ENCODE assay signal across 8 cellular contexts in the genomic region with DNA sequence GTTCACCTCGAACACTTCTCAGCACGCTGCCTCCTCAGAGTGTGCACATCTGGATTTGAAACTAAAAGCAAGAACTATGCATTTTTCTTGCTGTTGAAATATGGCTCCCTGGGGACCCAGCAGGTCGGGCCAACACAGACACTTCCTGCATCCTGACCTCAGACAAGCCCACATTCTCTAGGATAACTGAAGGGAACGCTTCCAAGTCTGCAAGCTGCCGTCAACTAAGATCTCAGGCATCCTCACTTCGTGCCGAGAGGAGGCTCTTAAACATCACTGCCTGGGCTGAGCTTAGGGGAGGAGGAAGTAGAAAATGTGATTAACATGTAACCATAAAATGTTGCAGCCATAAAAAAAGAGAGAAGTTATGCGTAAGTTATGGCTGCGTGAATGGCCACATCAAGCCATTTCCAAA.
A peak's percentile ranks its signal among the peaks of the same experiment; 100 is the strongest.
DNase-seq lines count a peak whose midpoint lies in the region; ATAC-seq, FAIRE-seq and TF ChIP-seq lines count a peak whose summit lies in the region.

No MANE protein-coding gene starts in this region.

- H3K9me3 ChIP-seq in Peyer's patch (no peaks in the 10 kb centered on the region), kidney (ENCODE audit: control insufficient read depth in 1 of 2, low read length in 2 of 2) (peaks cover 4 to 9% of the 10 kb centered on the region in 2 donors), endodermal cell (ENCODE audit: control insufficient read depth, low read length) (peaks cover 13% of the 10 kb centered on the region)

- H3K4me3 ChIP-seq in Peyer's patch (no peak overlapping the region), kidney (ENCODE audit: low read length in 2 of 2) (no peak overlapping the region), endodermal cell (ENCODE audit: low read length) (no peak overlapping the region)

- H3K4me1 ChIP-seq in Peyer's patch, result no peaks in the 10 kb centered on the region
- H3K4me1 ChIP-seq in kidney (ENCODE audit: control insufficient read depth in 1 of 2, insufficient read depth in 1 of 2, low read depth in 1 of 2, low read length in 2 of 2), result no peaks in the 10 kb centered on the region
- H3K4me1 ChIP-seq in endodermal cell (ENCODE audit: control insufficient read depth, insufficient read depth, low read length), result no peaks in the 10 kb centered on the region

- no peak for FAIRE-seq in kidney (lab: Jason Lieb, UNC)

- TF ChIP-seq POLR2A in Peyer's patch (IDR thresholded peaks at IDR 0.05), result no peak

- H3K27ac Mint-ChIP-seq in endodermal cell, result no peak overlapping the region
- H3K27ac Mint-ChIP-seq in T-cell, result no peak overlapping the region

- DNase-seq in AG09319 (ENCODE audit: extremely low read depth, low read depth) (peak; percentile 99), Peyer's patch (peak in 2 of 3 donors; percentile 21 to 56), kidney (peak; percentile 78), endodermal cell (no peak), NCI-H524 treated with DMSO at 0.1 percent for 48 hours (lab: John Stamatoyannopoulos, UW) (no peak), T-cell (no peak)
- DNase-seq in NK-92 treated with Interleukin-12 subunit alpha and Interleukin-12 subunit beta, amount 100 ng/mL, for 24 hours (lab: John Stamatoyannopoulos, UW), result no peak

- H3K27me3 Mint-ChIP-seq in endodermal cell (ENCODE audit: insufficient read depth), result peaks cover 16% of the 10 kb centered on the region
- H3K27me3 Mint-ChIP-seq in T-cell, result peaks cover 48 to 49% of the 10 kb centered on the region in 2 donors

- CTCF ChIA-PET in T-cell (lab: Charles Lee), result no interaction called here

- 89 to 100% methylated on average over 5 to 9 of the region's 9 CpGs for WGBS in endodermal cell (ENCODE audit: insufficient coverage in 1 of 2, insufficient read length in 1 of 2), 2 experiments

- H3K4me3 Mint-ChIP-seq in endodermal cell (no peak overlapping the region), T-cell (peak overlapping the region in 1 of 3 donors; percentile 29)

- H3K27me3 ChIP-seq in Peyer's patch (no peaks in the 10 kb centered on the region), endodermal cell (ENCODE audit: control insufficient read depth, insufficient read depth, low read length, poor library complexity, severe bottlenecking) (peaks cover 19% of the 10 kb centered on the region)

- H3K4me1 Mint-ChIP-seq in endodermal cell, result peaks cover 9% of the 10 kb centered on the region
- H3K4me1 Mint-ChIP-seq in T-cell, result peaks cover 0 to 6% (median 3%) of the 10 kb centered on the region in 3 donors

- TF ChIP-seq CTCF in AG09319 (IDR thresholded peaks at IDR 0.05; ENCODE audit: low read depth, low read length) (no peak; the same call in 1 of the 2 replicates), Peyer's patch (IDR thresholded peaks at IDR 0.05) (no peak), kidney (IDR thresholded peaks at IDR 0.05; ENCODE audit: borderline replicate concordance, extremely low read depth, insufficient read depth) (no peak), endodermal cell (conservative IDR thresholded peaks at IDR 0.05) (no peak)

- intact Hi-C loops in kidney (cut with DNase I), result no loop called here

- POLR2A ChIA-PET in T-cell (lab: Charles Lee), result interaction anchor here in 1 of 2 donors (0.5 kb wide), 1 partner anchor 9 kb away, joined by 3 read pairs; no protein-coding TSS in a partner anchor

- no peaks in the 10 kb centered on the region for H3K36me3 ChIP-seq in Peyer's patch
- H3K36me3 ChIP-seq in kidney (ENCODE audit: control insufficient read depth in 1 of 2, insufficient read depth in 2 of 2, low read length in 2 of 2), result no peaks in the 10 kb centered on the region
- no peaks in the 10 kb centered on the region for H3K36me3 ChIP-seq in endodermal cell (ENCODE audit: control insufficient read depth, insufficient read depth, low read length)

- H3K27ac ChIP-seq in Peyer's patch (peak overlapping the region in 1 of 4 donors; percentile 26), kidney (ENCODE audit: low read depth in 2 of 2, low read length in 2 of 2) (no peak overlapping the region), endodermal cell (ENCODE audit: low read depth, low read length) (no peak overlapping the region)

- H3K36me3 Mint-ChIP-seq in endodermal cell (ENCODE audit: low read depth), result no peaks in the 10 kb centered on the region
- H3K36me3 Mint-ChIP-seq in T-cell, result no peaks in the 10 kb centered on the region

- peak; percentile 83 for ATAC-seq in GM21717 (IDR thresholded peaks at IDR 0.05; ENCODE audit: unreplicated experiment)
- ATAC-seq in T-cell (replicated peaks in 1 of 4), result no peak

- H3K9ac ChIP-seq in kidney (ENCODE audit: low read length in 2 of 2), result no peak overlapping the region
- H3K9ac ChIP-seq in endodermal cell (ENCODE audit: extremely low read depth, low read length, poor library complexity, severe bottlenecking), result no peak overlapping the region

- H3K9me3 Mint-ChIP-seq in endodermal cell, result peaks cover 10% of the 10 kb centered on the region
- peaks cover 6 to 12% (median 9%) of the 10 kb centered on the region in 3 donors for H3K9me3 Mint-ChIP-seq in T-cell

Comparison
In these comparisons a context has a peak if more than half of its experiments do, and no peak if none do; other contexts are left out.
1. DNase-seq: peak in AG09319 (single experiment), Peyer's patch (2 of 3) and kidney (single experiment); none in endodermal cell (single experiment), NCI-H524 treated with DMSO at 0.1 percent for 48 hours (single experiment), T-cell (0 of 34) and NK-92 treated with Interleukin-12 subunit alpha and Interleukin-12 subunit beta, amount 100 ng/mL, for 24 hours (single experiment).